Comparison of ENCODE assay signal across 8 cellular contexts in genomic region chr1:29793101-29793546, GRCh38.
DNase-seq lines count a peak whose midpoint lies in the region; ATAC-seq and TF ChIP-seq lines count a peak whose summit lies in the region.

No MANE protein-coding gene starts in this region.

- H3K4me3 Mint-ChIP-seq in HFFc6: no peak overlapping the region
- H3K4me3 Mint-ChIP-seq in activated CD4-positive, alpha-beta memory T cell treated with anti-CD3 and anti-CD28 coated beads for 36 hours: no peak overlapping the region
- H3K4me3 Mint-ChIP-seq in endothelial cell (ENCODE audit: unreplicated experiment): no peak overlapping the region

- no peak overlapping the region for H3K18ac ChIP-seq in mesenchymal stem cell (ENCODE audit: low read depth in 1 of 2, low read length in 2 of 2)

- H2BK120ac ChIP-seq in mesenchymal stem cell (ENCODE audit: low read depth, low read length): no peak overlapping the region

- H3K27ac Mint-ChIP-seq in HFFc6: no peak overlapping the region
- H3K27ac Mint-ChIP-seq in activated CD4-positive, alpha-beta memory T cell treated with anti-CD3 and anti-CD28 coated beads for 36 hours: no peak overlapping the region
- H3K27ac Mint-ChIP-seq in endothelial cell (ENCODE audit: unreplicated experiment): no peak overlapping the region

- H3K27me3 Mint-ChIP-seq in HFFc6 (ENCODE audit: insufficient read depth) (no peaks in the 10 kb centered on the region), endothelial cell (ENCODE audit: unreplicated experiment) (no peaks in the 10 kb centered on the region)
- H3K27me3 Mint-ChIP-seq in activated CD4-positive, alpha-beta memory T cell treated with anti-CD3 and anti-CD28 coated beads for 36 hours: peaks cover 7% of the 10 kb centered on the region

- peaks cover 8% of the 10 kb centered on the region for H3K9me3 ChIP-seq in mesenchymal stem cell (ENCODE audit: control insufficient read depth, low read length)

- no peak overlapping the region for H3K14ac ChIP-seq in mesenchymal stem cell (ENCODE audit: low read length in 2 of 2)

- no peaks in the 10 kb centered on the region for H3K36me3 ChIP-seq in mesenchymal stem cell (ENCODE audit: control insufficient read depth in 1 of 2, insufficient read depth in 2 of 2, low read depth in 1 of 2, low read length in 2 of 2)

- no peaks in the 10 kb centered on the region for H3K79me1 ChIP-seq in mesenchymal stem cell (replicated peaks; ENCODE audit: low read length, poor library complexity, severe bottlenecking)

- no peak overlapping the region for H3K23ac ChIP-seq in mesenchymal stem cell (ENCODE audit: low read length in 2 of 2)

- H3K4ac ChIP-seq in mesenchymal stem cell (ENCODE audit: low read depth in 1 of 2, low read length in 2 of 2): no peak overlapping the region

- POLR2A ChIA-PET in activated CD4-positive, alpha-beta memory T cell treated with anti-CD3 and anti-CD28 coated beads for 36 hours (lab: Charles Lee): no interaction called here

- ATAC-seq in GM18520 (IDR thresholded peaks at IDR 0.05; ENCODE audit: unreplicated experiment): no peak

- H3K4me1 ChIP-seq in mesenchymal stem cell (ENCODE audit: control insufficient read depth, insufficient read depth, low read depth, low read length): peaks cover 3% of the 10 kb centered on the region

- H2BK15ac ChIP-seq in mesenchymal stem cell (ENCODE audit: low read depth, poor library complexity, severe bottlenecking): no peak overlapping the region

- DNase-seq in HFFc6 (peak; percentile 50), NCI-H526 (lab: John Stamatoyannopoulos, UW) (peak; percentile 69 to 88), endothelial cell (ENCODE audit: low spot score) (peak; percentile 98), mesenchymal stem cell (peak; percentile 65)
- DNase-seq in activated CD4-positive, alpha-beta memory T cell treated with anti-CD3 and anti-CD28 coated beads for 36 hours: peak; percentile 80
- peak; percentile 89 for DNase-seq in stimulated activated CD8-positive, alpha-beta memory T cell treated with anti-CD3 and anti-CD28 coated beads, Interleukin-4, amount 100 ng/mL, for 48 hours

- H3K4me1 Mint-ChIP-seq in HFFc6 (ENCODE audit: low read depth) (no peaks in the 10 kb centered on the region), endothelial cell (ENCODE audit: unreplicated experiment) (no peaks in the 10 kb centered on the region)
- H3K4me1 Mint-ChIP-seq in activated CD4-positive, alpha-beta memory T cell treated with anti-CD3 and anti-CD28 coated beads for 36 hours (ENCODE audit: low read depth): no peaks in the 10 kb centered on the region

- H3K4me2 ChIP-seq in mesenchymal stem cell (ENCODE audit: low read length, poor library complexity, severe bottlenecking): no peak overlapping the region

- H3K9me3 Mint-ChIP-seq in HFFc6 (0 out of 2 replicates have a peak, but pooled peaks cover 10% of the 10 kb centered on the region), endothelial cell (ENCODE audit: unreplicated experiment) (no peaks in the 10 kb centered on the region)
- H3K9me3 Mint-ChIP-seq in activated CD4-positive, alpha-beta memory T cell treated with anti-CD3 and anti-CD28 coated beads for 36 hours: peaks cover 15% of the 10 kb centered on the region

- TF ChIP-seq CTCF in C4-2B (conservative IDR thresholded peaks at IDR 0.05) (peak; percentile 94), HFFc6 (IDR thresholded peaks at IDR 0.05) (peak; percentile 85), endothelial cell (IDR thresholded peaks at IDR 0.05; ENCODE audit: unreplicated experiment) (peak; percentile 72)

- no peak overlapping the region for H2BK12ac ChIP-seq in mesenchymal stem cell (ENCODE audit: low read length in 2 of 2)

- no peaks in the 10 kb centered on the region for H3K36me3 Mint-ChIP-seq in HFFc6 (ENCODE audit: low read depth)
- no peaks in the 10 kb centered on the region for H3K36me3 Mint-ChIP-seq in activated CD4-positive, alpha-beta memory T cell treated with anti-CD3 and anti-CD28 coated beads for 36 hours
- no peaks in the 10 kb centered on the region for H3K36me3 Mint-ChIP-seq in endothelial cell (ENCODE audit: low read depth, unreplicated experiment)

- CTCF ChIA-PET in activated CD4-positive, alpha-beta memory T cell treated with anti-CD3 and anti-CD28 coated beads for 36 hours (lab: Charles Lee): interaction anchor here (0.6 to 1.6 kb wide), 7 partner anchors 10 to 587 kb away, joined by 3 to 10 read pairs (median 5); no protein-coding TSS in a partner anchor

- no peak overlapping the region for H3K9ac ChIP-seq in mesenchymal stem cell (ENCODE audit: low read length)

- no peak overlapping the region for H3K4me3 ChIP-seq in mesenchymal stem cell (ENCODE audit: insufficient read depth in 1 of 2, low read depth in 1 of 2, low read length in 2 of 2)

- H2AFZ ChIP-seq in mesenchymal stem cell (ENCODE audit: low read depth, low read length): no peak overlapping the region

- H2BK5ac ChIP-seq in mesenchymal stem cell (ENCODE audit: low read depth, low read length, poor library complexity, severe bottlenecking): no peak overlapping the region

- peaks cover 0 to 11% of the 10 kb centered on the region in 2 experiments for H3K27me3 ChIP-seq in mesenchymal stem cell (ENCODE audit: control insufficient read depth in 1 of 2, insufficient read depth in 1 of 2, low read length in 2 of 2)

- H3K27ac ChIP-seq in C4-2B (no peak overlapping the region), mesenchymal stem cell (ENCODE audit: low read length, poor library complexity, severe bottlenecking) (no peak overlapping the region)

- no peak overlapping the region for H2AK5ac ChIP-seq in mesenchymal stem cell (ENCODE audit: low read length, severe bottlenecking)

- H4K91ac ChIP-seq in mesenchymal stem cell (ENCODE audit: low read length): peak overlapping the region; percentile 43

- WGBS in mesenchymal stem cell: 14% methylated on average over 8 of the region's 8 CpGs

- intact Hi-C loops in activated CD4-positive, alpha-beta memory T cell treated with anti-CD3 and anti-CD28 coated beads for 36 hours (cut with micrococcal nuclease): loop anchor here (10.0 kb wide), 1 partner anchor 292 kb away; no protein-coding TSS in a partner anchor

- H4K8ac ChIP-seq in mesenchymal stem cell (ENCODE audit: low read length): no peak overlapping the region
